1 cellular context compared by ENCODE assay signal in genomic region chr6:109424946-109425345, GRCh38.
TF ChIP-seq lines count a peak whose summit lies in the region.

No MANE protein-coding gene starts in this region.

TF ChIP-seq in K562, 482 proteins besides CTCF, POLR2A, EP300 and RAD21:
- no peak for TF ChIP-seq FIP1L1 (IDR thresholded peaks at IDR 0.05; ENCODE audit: low read depth, low read length, poor library complexity, severe bottlenecking)
- no peak for TF ChIP-seq ZNF146 (CRISPR knock-in tag; IDR thresholded peaks at IDR 0.05; ENCODE audit: unreplicated experiment)
- no peak for TF ChIP-seq MEF2A (IDR thresholded peaks at IDR 0.05; ENCODE audit: control insufficient read depth, low read depth, low read length)
- no peak for TF ChIP-seq GTF2A2 (tag; IDR thresholded peaks at IDR 0.05)
- TF ChIP-seq GABPA (tag; conservative IDR thresholded peaks at IDR 0.05; ENCODE audit: low read depth) = no peak
- TF ChIP-seq PHF20 (IDR thresholded peaks at IDR 0.05; ENCODE audit: partially characterized antibody) = no peak
- TF ChIP-seq ZNF695 (CRISPR knock-in tag; IDR thresholded peaks at IDR 0.05) = no peak
- TF ChIP-seq ZNF444 (CRISPR knock-in tag; IDR thresholded peaks at IDR 0.05) = no peak
- no peak for TF ChIP-seq PTTG1 (tag; IDR thresholded peaks at IDR 0.05; ENCODE audit: low read depth)
- no peak for TF ChIP-seq HOXB6 (CRISPR knock-in tag; IDR thresholded peaks at IDR 0.05; ENCODE audit: borderline replicate concordance)
- TF ChIP-seq MCM3 (IDR thresholded peaks at IDR 0.05) = no peak
- TF ChIP-seq, protein P1, sequence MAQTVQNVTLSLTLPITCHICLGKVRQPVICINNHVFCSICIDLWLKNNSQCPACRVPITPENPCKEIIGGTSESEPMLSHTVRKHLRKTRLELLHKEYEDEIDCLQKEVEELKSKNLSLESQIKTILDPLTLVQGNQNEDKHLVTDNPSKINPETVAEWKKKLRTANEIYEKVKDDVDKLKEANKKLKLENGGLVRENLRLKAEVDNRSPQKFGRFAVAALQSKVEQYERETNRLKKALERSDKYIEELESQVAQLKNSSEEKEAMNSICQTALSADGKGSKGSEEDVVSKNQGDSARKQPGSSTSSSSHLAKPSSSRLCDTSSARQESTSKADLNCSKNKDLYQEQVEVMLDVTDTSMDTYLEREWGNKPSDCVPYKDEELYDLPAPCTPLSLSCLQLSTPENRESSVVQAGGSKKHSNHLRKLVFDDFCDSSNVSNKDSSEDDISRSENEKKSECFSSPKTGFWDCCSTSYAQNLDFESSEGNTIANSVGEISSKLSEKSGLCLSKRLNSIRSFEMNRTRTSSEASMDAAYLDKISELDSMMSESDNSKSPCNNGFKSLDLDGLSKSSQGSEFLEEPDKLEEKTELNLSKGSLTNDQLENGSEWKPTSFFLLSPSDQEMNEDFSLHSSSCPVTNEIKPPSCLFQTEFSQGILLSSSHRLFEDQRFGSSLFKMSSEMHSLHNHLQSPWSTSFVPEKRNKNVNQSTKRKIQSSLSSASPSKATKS (CRISPR knock-in tag; IDR thresholded peaks at IDR 0.05) = no peak
- TF ChIP-seq RBM39 (optimal IDR thresholded peaks at IDR 0.05; ENCODE audit: low read depth, low read length) = no peak
- no peak for TF ChIP-seq ASH1L (IDR thresholded peaks at IDR 0.05; ENCODE audit: borderline replicate concordance, low read depth, partially characterized antibody)
- no peak for TF ChIP-seq KLF10 (CRISPR knock-in tag; IDR thresholded peaks at IDR 0.05)
- TF ChIP-seq SAP30 (IDR thresholded peaks at IDR 0.05; ENCODE audit: borderline replicate concordance, insufficient read depth, low read depth, low read length, poor library complexity, severe bottlenecking) = no peak
